17 cellular contexts compared by ENCODE assay signal in the genomic region with DNA sequence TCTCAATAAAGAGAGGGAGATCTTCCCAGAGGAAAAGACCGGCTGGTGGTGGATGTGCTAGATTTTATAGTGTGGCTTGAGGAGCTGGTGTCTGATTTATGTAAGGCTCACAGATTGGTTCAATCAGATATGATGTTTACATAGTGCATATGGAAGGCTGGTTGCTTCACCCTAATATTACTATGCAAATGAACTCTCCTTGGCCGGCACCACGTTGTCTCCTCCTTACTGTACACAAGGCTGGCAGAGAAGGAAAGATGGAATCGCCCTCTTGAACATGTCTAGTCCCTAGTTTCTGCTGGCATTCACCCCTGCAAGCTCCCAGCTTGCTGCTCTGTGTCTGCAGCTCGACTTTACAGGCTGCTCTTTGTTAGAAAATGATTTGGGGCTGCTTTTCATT. TPM values are rescaled to one million over a fixed set of nuclear protein-coding genes. Genes with fewer than 3 reads are reported as not detected.
DNase-seq lines count a peak whose midpoint lies in the region; ATAC-seq, FAIRE-seq and TF ChIP-seq lines count a peak whose summit lies in the region.
"Had no signal": no experiment of that assay in that cellular context is flagged by ENCODE, and none has a peak within 500 bp of the region (broad histone marks: within the 10 kb centered on the region; RNA-seq: fewer than 3 reads in every experiment).

No MANE protein-coding gene starts in this region.

- TF ChIP-seq POLR2A in GM12878 (IDR thresholded peaks at IDR 0.05; ENCODE audit: low read depth, low read length) = no peak
- TF ChIP-seq POLR2A in GM18505 (IDR thresholded peaks at IDR 0.05; ENCODE audit: borderline replicate concordance, extremely low read depth, insufficient read depth, insufficient read length) = no peak

- BruUV-seq in GM12878 (replicated peaks; lab: Mats Ljungman, UMichigan) = no TSS peak

- no peak for FAIRE-seq in GM12878 (lab: Jason Lieb, UNC)
- FAIRE-seq: GM12891 had no signal

- ATAC-seq in GM12878 (no peak; the same call in 2 of the 3 replicates), mucosa of descending colon (peak; percentile 15), HG03039 (IDR thresholded peaks at IDR 0.05; ENCODE audit: unreplicated experiment) (no peak), GM18505 (IDR thresholded peaks at IDR 0.05; ENCODE audit: unreplicated experiment) (no peak)

- H2AFZ ChIP-seq in GM12878 (ENCODE audit: control insufficient read depth, low read depth, low read length) = peak overlapping the region; percentile 75

- H3K9ac ChIP-seq in GM12878 (ENCODE audit: control insufficient read depth, insufficient read depth, low read length) = no peak overlapping the region

- 23% methylated on average over 5 of the region's 5 CpGs for WGBS in GM12878 (ENCODE audit: insufficient coverage, insufficient replicate concordance, low lambda C conversion rate, missing lambda C conversion rate)

- TF ChIP-seq CTCF in LNCaP clone FGC (IDR thresholded peaks at IDR 0.05; ENCODE audit: control insufficient read depth, extremely low read depth, insufficient read depth) (no peak), GM12878 (IDR thresholded peaks at IDR 0.05 in 2 of 3, conservative IDR thresholded peaks at IDR 0.05 in 1 of 3; ENCODE audit: control insufficient read depth in 2 of 3, extremely low read depth in 1 of 3, insufficient read depth in 1 of 3, low read depth in 3 of 3, low read length in 3 of 3) (no peak), mucosa of descending colon (IDR thresholded peaks at IDR 0.05) (no peak), ascending aorta (IDR thresholded peaks at IDR 0.05) (no peak)

- H3K27me3 ChIP-seq in GM12878 (replicated peaks in 1 of 2; ENCODE audit: control insufficient read depth in 2 of 2, insufficient read depth in 2 of 2, low read length in 1 of 2) (no peaks in the 10 kb centered on the region), ascending aorta (no peaks in the 10 kb centered on the region)
- H3K27me3 ChIP-seq: tibial artery had no signal

- intact Hi-C loops in GM12878 (cut with micrococcal nuclease; ENCODE audit: unreplicated experiment) (no loop called here), mucosa of descending colon (cut with DNase I, micrococcal nuclease) (no loop called here), ascending aorta (cut with DNase I) (no loop called here)

- H3K4me1 ChIP-seq in GM12878 (ENCODE audit: control insufficient read depth, insufficient read depth, low read length) (no peaks in the 10 kb centered on the region), mucosa of descending colon (ENCODE audit: low read depth) (no peaks in the 10 kb centered on the region), ascending aorta (peaks cover 0 to 3% of the 10 kb centered on the region in 2 donors)

- CTCF ChIA-PET in GM12878 (lab: Yijun Ruan, JAX) = no interaction called here

- TF ChIP-seq EP300 in GM12878 (IDR thresholded peaks at IDR 0.05; ENCODE audit: borderline replicate concordance in 1 of 2, control insufficient read depth in 1 of 2, low read depth in 2 of 2, low read length in 2 of 2) = no peak

- peak overlapping the region; percentile 54; the same call in 1 of the 2 replicates for H3K4me2 ChIP-seq in GM12878 (ENCODE audit: control insufficient read depth, insufficient read depth)

- SMC1A ChIA-PET in GM12878 (lab: Charles Lee; ENCODE audit: uncharacterized antibody, unreplicated experiment) = interaction anchor here (0.9 to 1.8 kb wide), 2 partner anchors 16 to 175 kb away, joined by 3 to 6 read pairs; no protein-coding TSS in a partner anchor

- RAD21 ChIA-PET in GM12878 (lab: Charles Lee; ENCODE audit: unreplicated experiment) = no interaction called here

- H3K36me3 ChIP-seq in GM12878 (ENCODE audit: control insufficient read depth in 2 of 2, insufficient read depth in 2 of 2, low read length in 1 of 2) (no peaks in the 10 kb centered on the region), mucosa of descending colon (ENCODE audit: low read depth) (no peaks in the 10 kb centered on the region), ascending aorta (no peaks in the 10 kb centered on the region)
- H3K36me3 ChIP-seq: tibial artery had no signal

- in situ Hi-C loops in GM12878 (cut with MboI) = no loop called here

- no peaks in the 10 kb centered on the region for H3K79me2 ChIP-seq in GM12878 (ENCODE audit: control insufficient read depth, insufficient read depth, low read length)

- H4K20me1 ChIP-seq in GM12878 (ENCODE audit: control insufficient read depth, insufficient read depth) = no peaks in the 10 kb centered on the region

- peak overlapping the region; percentile 9; the same call in 1 of the 2 replicates for H3K4me3 ChIP-seq in LNCaP clone FGC (ENCODE audit: low read depth, low read length)
- no peak overlapping the region for H3K4me3 ChIP-seq in GM12878
- H3K4me3 ChIP-seq in mucosa of descending colon = no peak overlapping the region
- no peak overlapping the region for H3K4me3 ChIP-seq in ascending aorta
- H3K4me3 ChIP-seq: tibial artery had no signal

- H3K9me3 ChIP-seq in GM12878 (replicated peaks; ENCODE audit: control insufficient read depth, insufficient read depth, low read length) = no peaks in the 10 kb centered on the region
- H3K9me3 ChIP-seq in mucosa of descending colon = no peaks in the 10 kb centered on the region
- H3K9me3 ChIP-seq in ascending aorta = no peaks in the 10 kb centered on the region
- H3K9me3 ChIP-seq: tibial artery had no signal

- H3K27ac ChIP-seq in GM12878 (ENCODE audit: control insufficient read depth, insufficient read depth) (no peak overlapping the region), ascending aorta (no peak overlapping the region)
- H3K27ac ChIP-seq: tibial artery had no signal

- TF ChIP-seq RAD21 in GM12878 (IDR thresholded peaks at IDR 0.05; ENCODE audit: insufficient read depth, low read depth, low read length) = no peak

- POLR2A ChIA-PET in GM12878 (lab: Charles Lee) = interaction anchor here (0.5 to 0.6 kb wide), 2 partner anchors 176 to 256 kb away, joined by 3 to 5 read pairs; no protein-coding TSS in a partner anchor

- DNase-seq in DMS79 (lab: John Stamatoyannopoulos, UW) (peak; percentile 12), LNCaP clone FGC (ENCODE audit: low read depth) (peak; percentile 52), GM12878 (ENCODE audit: low read depth, low spot score) (no peak), mucosa of descending colon (no peak), ascending aorta (ENCODE audit: low spot score in 2 of 2) (no peak), SK-N-DZ (ENCODE audit: low spot score) (no peak)
- DNase-seq: activated CD4-positive, alpha-beta T cell treated with anti-CD3 and anti-CD28 coated beads, Interleukin-2, amount 10 ng/mL, durations not matched to agents 24 days and 14 days; activated effector memory CD4-positive, alpha-beta T cell treated with anti-CD3 and anti-CD28 coated beads, Interleukin-2, amount 50 U/mL, for 16 hours; cerebellar nuclear complex; NCI-H2081 treated with DMSO at 0.1 percent for 48 hours; tibial artery had no signal

RNA-seq across cellular contexts. Expression of gene FAM186A, which starts 8.9 kb away (rescaled TPM):
- total RNA-seq in GM12878 (2013; cell fraction: nucleolus; rRNA removed) = not detected in 2 replicates
- total RNA-seq in GM12878 (2014; rRNA removed) (not detected in 2 replicates), GM12878 (2014; rRNA removed; fragmentation: Illumina TruSeq; extraction: Trizol) (not detected in 2 replicates), GM12878 (2021) (not detected in 2 replicates), mucosa of descending colon (not detected), ascending aorta (not detected)
- not detected for polyA plus RNA-seq in GM12878 (2011; ENCODE audit: low read depth)
- polyA plus RNA-seq in GM12878 (2011; rRNA removed) (not detected in 2 replicates), GM12878 (2014; fragmentation: Illumina TruSeq; extraction: Trizol) (not detected in 2 replicates), GM12878 (2014; fragmentation: Nextera tagmentation; extraction: Ambion mirVana) (under 1 TPM; 0.04 to 0.06 TPM), GM12878 (2014; rRNA removed) (not detected in 2 replicates), GM12878 (2016; fragmentation: Nextera tagmentation; extraction: Ambion mirVana) (under 1 TPM; 0.11 TPM)
- not detected in 2 replicates for polyA plus RNA-seq in GM12878 (2011; cell fraction: cytosol; rRNA removed)
- not detected in 2 replicates for polyA plus RNA-seq in GM12878 (2011; cell fraction: nucleus; rRNA removed)
- 0.10 and 0.14 TPM in 2 replicates for polyA plus RNA-seq in GM12878 (2012)
- not detected in 2 replicates for polyA minus RNA-seq in GM12878 (2011; rRNA and poly(A)+ RNA removed)
- not detected in 2 replicates for polyA minus RNA-seq in GM12878 (2011; cell fraction: cytosol; rRNA and poly(A)+ RNA removed)
- not detected in 2 replicates for polyA minus RNA-seq in GM12878 (2011; cell fraction: nucleus; rRNA and poly(A)+ RNA removed)
- not detected in 2 replicates for polyA plus RNA-seq in SK-N-DZ (2014; cell fraction: cytosol; rRNA removed)
- not detected in 2 replicates for polyA plus RNA-seq in SK-N-DZ (2014; cell fraction: nucleus; rRNA removed)
- total RNA-seq: activated CD4-positive, alpha-beta T cell treated with anti-CD3 and anti-CD28 coated beads, Interleukin-2, amount 10 ng/mL, durations not matched to agents 24 days and 14 days; glomerular endothelial cell; lung microvascular endothelial cell; SK-MEL-5 had no signal

RNA-seq across cellular contexts. Expression of gene LARP4, which starts 13.2 kb away (rescaled TPM):
- total RNA-seq in GM12878 (2013; cell fraction: nucleolus; rRNA removed) = 53.9 and 56.5 TPM in 2 replicates
- total RNA-seq in GM12878 (2014; rRNA removed) = 28.3 and 29.9 TPM in 2 replicates
- 40.4 and 41.2 TPM in 2 replicates for total RNA-seq in GM12878 (2014; rRNA removed; fragmentation: Illumina TruSeq; extraction: Trizol)
- 55.8 and 56.2 TPM in 2 replicates for total RNA-seq in GM12878 (2021)
- 7.1 TPM for polyA plus RNA-seq in GM12878 (2011; ENCODE audit: low read depth)
- 29.9 and 38.5 TPM in 2 replicates for polyA plus RNA-seq in GM12878 (2011; rRNA removed)
- polyA plus RNA-seq in GM12878 (2011; cell fraction: cytosol; rRNA removed) = 13.9 and 14.5 TPM in 2 replicates
- 18.4 and 22.3 TPM in 2 replicates for polyA plus RNA-seq in GM12878 (2011; cell fraction: nucleus; rRNA removed)
- polyA plus RNA-seq in GM12878 (2012) = 9.2 and 10.7 TPM in 2 replicates
- 51.2 and 52.0 TPM in 2 replicates for polyA plus RNA-seq in GM12878 (2014; fragmentation: Illumina TruSeq; extraction: Trizol)
- polyA plus RNA-seq in GM12878 (2014; fragmentation: Nextera tagmentation; extraction: Ambion mirVana) = 10 to 100 TPM; 24.1 to 26.6 TPM
- 25.0 and 26.5 TPM in 2 replicates for polyA plus RNA-seq in GM12878 (2014; rRNA removed)
- 10 to 100 TPM; 65.4 to 72.6 TPM for polyA plus RNA-seq in GM12878 (2016; fragmentation: Nextera tagmentation; extraction: Ambion mirVana)
- 25.9 and 43.2 TPM in 2 replicates for polyA minus RNA-seq in GM12878 (2011; rRNA and poly(A)+ RNA removed)
- 23.6 and 28.5 TPM in 2 replicates for polyA minus RNA-seq in GM12878 (2011; cell fraction: cytosol; rRNA and poly(A)+ RNA removed)
- 10.8 and 16.3 TPM in 2 replicates for polyA minus RNA-seq in GM12878 (2011; cell fraction: nucleus; rRNA and poly(A)+ RNA removed)
- 10 to 100 TPM; 42.1 to 71.7 (median 53.1) TPM for total RNA-seq in mucosa of descending colon
- total RNA-seq in ascending aorta = 45.7 TPM
- 16.2 and 20.7 TPM in 2 replicates for polyA plus RNA-seq in SK-N-DZ (2014; cell fraction: cytosol; rRNA removed)
- 17.3 and 25.2 TPM in 2 replicates for polyA plus RNA-seq in SK-N-DZ (2014; cell fraction: nucleus; rRNA removed)

Comparison
In these comparisons a context has a peak if more than half of its experiments do, and no peak if none do; other contexts are left out.
1. DNase-seq: peak in DMS79 (single experiment) and LNCaP clone FGC (single experiment); none in GM12878 (single experiment), mucosa of descending colon (0 of 3), ascending aorta (0 of 2) and SK-N-DZ (single experiment).